1 cellular context compared by ENCODE assay signal in the genomic region with DNA sequence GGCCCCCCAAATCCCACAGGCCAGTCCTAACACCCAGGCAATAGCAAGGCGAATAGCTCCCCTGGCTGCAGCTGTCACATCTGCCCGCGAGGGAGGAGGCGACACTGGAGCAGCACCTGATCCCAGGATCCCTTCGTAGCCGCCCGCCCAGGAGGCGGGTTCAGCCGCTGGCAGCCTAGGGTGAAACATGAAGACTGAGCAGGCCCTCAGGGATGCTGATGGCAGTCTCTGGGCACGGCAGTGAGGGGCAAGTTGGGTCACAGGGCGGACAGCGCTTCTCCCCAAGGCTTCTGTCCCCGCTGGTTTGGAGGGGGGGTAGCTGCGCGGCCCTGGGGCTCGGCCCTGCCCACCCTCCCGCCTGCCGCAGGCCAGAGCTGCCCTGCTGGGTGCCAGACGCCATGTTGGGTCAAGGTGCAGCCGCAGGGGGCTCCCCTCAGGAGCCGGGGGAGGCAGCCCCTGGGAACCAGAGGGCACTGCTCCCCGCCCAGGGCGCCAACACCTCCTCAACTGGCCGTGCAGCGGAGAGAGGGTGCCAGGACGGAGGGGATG.
TF ChIP-seq lines count a peak whose summit lies in the region.

No MANE protein-coding gene starts in this region.

TF ChIP-seq in HepG2, 621 proteins besides CTCF, POLR2A, EP300 and RAD21 (continued from another document and continues in another):
- TF ChIP-seq GABPA (IDR thresholded peaks at IDR 0.05; ENCODE audit: low read depth, low read length) (no peak), GABPA (CRISPR knock-in tag; IDR thresholded peaks at IDR 0.05; ENCODE audit: low read depth) (no peak), HNF4G (IDR thresholded peaks at IDR 0.05; ENCODE audit: borderline replicate concordance, low read depth, low read length) (peak; percentile 10; the same call in 1 of the 2 replicates), HNF4G (CRISPR knock-in tag; IDR thresholded peaks at IDR 0.05; ENCODE audit: borderline replicate concordance, low read depth) (no peak; the same call in 1 of the 2 replicates), TEAD3 (CRISPR knock-in tag; optimal IDR thresholded peaks at IDR 0.05; ENCODE audit: borderline replicate concordance) (no peak), NR2C2 (CRISPR knock-in tag; IDR thresholded peaks at IDR 0.05; ENCODE audit: borderline replicate concordance) (0 out of 2 replicates have a peak, but pooled peaks have one; percentile 15), NFYB (CRISPR knock-in tag; IDR thresholded peaks at IDR 0.05) (no peak), SALL1 (CRISPR knock-in tag; IDR thresholded peaks at IDR 0.05) (peak; percentile 21; the same call in 1 of the 2 replicates), NFE2 (CRISPR knock-in tag; IDR thresholded peaks at IDR 0.05) (no peak), PITX1 (CRISPR knock-in tag; IDR thresholded peaks at IDR 0.05) (peak; percentile 15; the same call in 1 of the 2 replicates), GABPB1 (CRISPR knock-in tag; IDR thresholded peaks at IDR 0.05) (peak; percentile 24; the same call in 1 of the 2 replicates), RBFOX2 (IDR thresholded peaks at IDR 0.05; ENCODE audit: low read depth, low read length) (peak; percentile 81), KAT7 (CRISPR knock-in tag; IDR thresholded peaks at IDR 0.05; ENCODE audit: borderline replicate concordance) (no peak), ZNF724P (CRISPR knock-in tag; IDR thresholded peaks at IDR 0.05; ENCODE audit: borderline replicate concordance) (no peak), MED8 (CRISPR knock-in tag; IDR thresholded peaks at IDR 0.05; ENCODE audit: insufficient replicate concordance) (peak; percentile 27), SMAD1 (CRISPR knock-in tag; IDR thresholded peaks at IDR 0.05; ENCODE audit: borderline replicate concordance, low read depth) (no peak), MIER2 (CRISPR knock-in tag; IDR thresholded peaks at IDR 0.05) (0 out of 2 replicates have a peak, but pooled peaks have one; percentile 14), ZNF598 (CRISPR knock-in tag; IDR thresholded peaks at IDR 0.05; ENCODE audit: borderline replicate concordance) (no peak), POLR2AphosphoS2 (IDR thresholded peaks at IDR 0.05; ENCODE audit: low read depth, low read length) (no peak), ZNF256 (CRISPR knock-in tag; conservative IDR thresholded peaks at IDR 0.05) (no peak), ZNF496 (CRISPR knock-in tag; IDR thresholded peaks at IDR 0.05; ENCODE audit: insufficient replicate concordance) (no peak), IKZF4 (CRISPR knock-in tag; IDR thresholded peaks at IDR 0.05; ENCODE audit: borderline replicate concordance, low read depth, not compliant biosample characterization) (no peak), KLF16 (CRISPR knock-in tag; IDR thresholded peaks at IDR 0.05) (0 out of 4 replicates have a peak, but pooled peaks of 1 of the 2 experiments have one; percentile 20), HNF4A (CRISPR knock-in tag; IDR thresholded peaks at IDR 0.05) (peak; percentile 43; the same call in 1 of the 2 replicates), SP5 (CRISPR knock-in tag; IDR thresholded peaks at IDR 0.05; ENCODE audit: borderline replicate concordance, low read depth) (no peak), ZNF44 (CRISPR knock-in tag; IDR thresholded peaks at IDR 0.05) (0 out of 2 replicates have a peak, but pooled peaks have one; percentile 50)
- TF ChIP-seq, protein P1, sequence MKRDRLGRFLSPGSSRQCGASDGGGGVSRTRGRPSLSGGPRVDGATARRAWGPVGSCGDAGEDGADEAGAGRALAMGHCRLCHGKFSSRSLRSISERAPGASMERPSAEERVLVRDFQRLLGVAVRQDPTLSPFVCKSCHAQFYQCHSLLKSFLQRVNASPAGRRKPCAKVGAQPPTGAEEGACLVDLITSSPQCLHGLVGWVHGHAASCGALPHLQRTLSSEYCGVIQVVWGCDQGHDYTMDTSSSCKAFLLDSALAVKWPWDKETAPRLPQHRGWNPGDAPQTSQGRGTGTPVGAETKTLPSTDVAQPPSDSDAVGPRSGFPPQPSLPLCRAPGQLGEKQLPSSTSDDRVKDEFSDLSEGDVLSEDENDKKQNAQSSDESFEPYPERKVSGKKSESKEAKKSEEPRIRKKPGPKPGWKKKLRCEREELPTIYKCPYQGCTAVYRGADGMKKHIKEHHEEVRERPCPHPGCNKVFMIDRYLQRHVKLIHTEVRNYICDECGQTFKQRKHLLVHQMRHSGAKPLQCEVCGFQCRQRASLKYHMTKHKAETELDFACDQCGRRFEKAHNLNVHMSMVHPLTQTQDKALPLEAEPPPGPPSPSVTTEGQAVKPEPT (CRISPR knock-in tag; IDR thresholded peaks at IDR 0.05; ENCODE audit: low read depth) = 0 out of 2 replicates have a peak, but pooled peaks have one; percentile 20
- TF ChIP-seq, protein P2, sequence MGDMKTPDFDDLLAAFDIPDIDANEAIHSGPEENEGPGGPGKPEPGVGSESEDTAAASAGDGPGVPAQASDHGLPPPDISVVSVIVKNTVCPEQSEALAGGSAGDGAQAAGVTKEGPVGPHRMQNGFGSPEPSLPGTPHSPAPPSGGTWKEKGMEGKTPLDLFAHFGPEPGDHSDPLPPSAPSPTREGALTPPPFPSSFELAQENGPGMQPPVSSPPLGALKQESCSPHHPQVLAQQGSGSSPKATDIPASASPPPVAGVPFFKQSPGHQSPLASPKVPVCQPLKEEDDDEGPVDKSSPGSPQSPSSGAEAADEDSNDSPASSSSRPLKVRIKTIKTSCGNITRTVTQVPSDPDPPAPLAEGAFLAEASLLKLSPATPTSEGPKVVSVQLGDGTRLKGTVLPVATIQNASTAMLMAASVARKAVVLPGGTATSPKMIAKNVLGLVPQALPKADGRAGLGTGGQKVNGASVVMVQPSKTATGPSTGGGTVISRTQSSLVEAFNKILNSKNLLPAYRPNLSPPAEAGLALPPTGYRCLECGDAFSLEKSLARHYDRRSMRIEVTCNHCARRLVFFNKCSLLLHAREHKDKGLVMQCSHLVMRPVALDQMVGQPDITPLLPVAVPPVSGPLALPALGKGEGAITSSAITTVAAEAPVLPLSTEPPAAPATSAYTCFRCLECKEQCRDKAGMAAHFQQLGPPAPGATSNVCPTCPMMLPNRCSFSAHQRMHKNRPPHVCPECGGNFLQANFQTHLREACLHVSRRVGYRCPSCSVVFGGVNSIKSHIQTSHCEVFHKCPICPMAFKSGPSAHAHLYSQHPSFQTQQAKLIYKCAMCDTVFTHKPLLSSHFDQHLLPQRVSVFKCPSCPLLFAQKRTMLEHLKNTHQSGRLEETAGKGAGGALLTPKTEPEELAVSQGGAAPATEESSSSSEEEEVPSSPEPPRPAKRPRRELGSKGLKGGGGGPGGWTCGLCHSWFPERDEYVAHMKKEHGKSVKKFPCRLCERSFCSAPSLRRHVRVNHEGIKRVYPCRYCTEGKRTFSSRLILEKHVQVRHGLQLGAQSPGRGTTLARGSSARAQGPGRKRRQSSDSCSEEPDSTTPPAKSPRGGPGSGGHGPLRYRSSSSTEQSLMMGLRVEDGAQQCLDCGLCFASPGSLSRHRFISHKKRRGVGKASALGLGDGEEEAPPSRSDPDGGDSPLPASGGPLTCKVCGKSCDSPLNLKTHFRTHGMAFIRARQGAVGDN (CRISPR knock-in tag; IDR thresholded peaks at IDR 0.05) = peak; percentile 67
- TF ChIP-seq, protein P3, sequence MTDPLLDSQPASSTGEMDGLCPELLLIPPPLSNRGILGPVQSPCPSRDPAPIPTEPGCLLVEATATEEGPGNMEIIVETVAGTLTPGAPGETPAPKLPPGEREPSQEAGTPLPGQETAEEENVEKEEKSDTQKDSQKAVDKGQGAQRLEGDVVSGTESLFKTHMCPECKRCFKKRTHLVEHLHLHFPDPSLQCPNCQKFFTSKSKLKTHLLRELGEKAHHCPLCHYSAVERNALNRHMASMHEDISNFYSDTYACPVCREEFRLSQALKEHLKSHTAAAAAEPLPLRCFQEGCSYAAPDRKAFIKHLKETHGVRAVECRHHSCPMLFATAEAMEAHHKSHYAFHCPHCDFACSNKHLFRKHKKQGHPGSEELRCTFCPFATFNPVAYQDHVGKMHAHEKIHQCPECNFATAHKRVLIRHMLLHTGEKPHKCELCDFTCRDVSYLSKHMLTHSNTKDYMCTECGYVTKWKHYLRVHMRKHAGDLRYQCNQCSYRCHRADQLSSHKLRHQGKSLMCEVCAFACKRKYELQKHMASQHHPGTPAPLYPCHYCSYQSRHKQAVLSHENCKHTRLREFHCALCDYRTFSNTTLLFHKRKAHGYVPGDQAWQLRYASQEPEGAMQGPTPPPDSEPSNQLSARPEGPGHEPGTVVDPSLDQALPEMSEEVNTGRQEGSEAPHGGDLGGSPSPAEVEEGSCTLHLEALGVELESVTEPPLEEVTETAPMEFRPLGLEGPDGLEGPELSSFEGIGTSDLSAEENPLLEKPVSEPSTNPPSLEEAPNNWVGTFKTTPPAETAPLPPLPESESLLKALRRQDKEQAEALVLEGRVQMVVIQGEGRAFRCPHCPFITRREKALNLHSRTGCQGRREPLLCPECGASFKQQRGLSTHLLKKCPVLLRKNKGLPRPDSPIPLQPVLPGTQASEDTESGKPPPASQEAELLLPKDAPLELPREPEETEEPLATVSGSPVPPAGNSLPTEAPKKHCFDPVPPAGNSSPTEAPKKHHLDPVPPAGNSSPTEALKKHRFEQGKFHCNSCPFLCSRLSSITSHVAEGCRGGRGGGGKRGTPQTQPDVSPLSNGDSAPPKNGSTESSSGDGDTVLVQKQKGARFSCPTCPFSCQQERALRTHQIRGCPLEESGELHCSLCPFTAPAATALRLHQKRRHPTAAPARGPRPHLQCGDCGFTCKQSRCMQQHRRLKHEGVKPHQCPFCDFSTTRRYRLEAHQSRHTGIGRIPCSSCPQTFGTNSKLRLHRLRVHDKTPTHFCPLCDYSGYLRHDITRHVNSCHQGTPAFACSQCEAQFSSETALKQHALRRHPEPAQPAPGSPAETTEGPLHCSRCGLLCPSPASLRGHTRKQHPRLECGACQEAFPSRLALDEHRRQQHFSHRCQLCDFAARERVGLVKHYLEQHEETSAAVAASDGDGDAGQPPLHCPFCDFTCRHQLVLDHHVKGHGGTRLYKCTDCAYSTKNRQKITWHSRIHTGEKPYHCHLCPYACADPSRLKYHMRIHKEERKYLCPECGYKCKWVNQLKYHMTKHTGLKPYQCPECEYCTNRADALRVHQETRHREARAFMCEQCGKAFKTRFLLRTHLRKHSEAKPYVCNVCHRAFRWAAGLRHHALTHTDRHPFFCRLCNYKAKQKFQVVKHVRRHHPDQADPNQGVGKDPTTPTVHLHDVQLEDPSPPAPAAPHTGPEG (CRISPR knock-in tag; IDR thresholded peaks at IDR 0.05) = peak; percentile 99
- TF ChIP-seq, protein P4, sequence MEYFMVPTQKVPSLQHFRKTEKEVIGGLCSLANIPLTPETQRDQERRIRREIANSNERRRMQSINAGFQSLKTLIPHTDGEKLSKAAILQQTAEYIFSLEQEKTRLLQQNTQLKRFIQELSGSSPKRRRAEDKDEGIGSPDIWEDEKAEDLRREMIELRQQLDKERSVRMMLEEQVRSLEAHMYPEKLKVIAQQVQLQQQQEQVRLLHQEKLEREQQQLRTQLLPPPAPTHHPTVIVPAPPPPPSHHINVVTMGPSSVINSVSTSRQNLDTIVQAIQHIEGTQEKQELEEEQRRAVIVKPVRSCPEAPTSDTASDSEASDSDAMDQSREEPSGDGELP (IDR thresholded peaks at IDR 0.05; ENCODE audit: borderline replicate concordance, low read depth) = peak; percentile 41; the same call in 1 of the 2 replicates
- TF ChIP-seq, protein P5, sequence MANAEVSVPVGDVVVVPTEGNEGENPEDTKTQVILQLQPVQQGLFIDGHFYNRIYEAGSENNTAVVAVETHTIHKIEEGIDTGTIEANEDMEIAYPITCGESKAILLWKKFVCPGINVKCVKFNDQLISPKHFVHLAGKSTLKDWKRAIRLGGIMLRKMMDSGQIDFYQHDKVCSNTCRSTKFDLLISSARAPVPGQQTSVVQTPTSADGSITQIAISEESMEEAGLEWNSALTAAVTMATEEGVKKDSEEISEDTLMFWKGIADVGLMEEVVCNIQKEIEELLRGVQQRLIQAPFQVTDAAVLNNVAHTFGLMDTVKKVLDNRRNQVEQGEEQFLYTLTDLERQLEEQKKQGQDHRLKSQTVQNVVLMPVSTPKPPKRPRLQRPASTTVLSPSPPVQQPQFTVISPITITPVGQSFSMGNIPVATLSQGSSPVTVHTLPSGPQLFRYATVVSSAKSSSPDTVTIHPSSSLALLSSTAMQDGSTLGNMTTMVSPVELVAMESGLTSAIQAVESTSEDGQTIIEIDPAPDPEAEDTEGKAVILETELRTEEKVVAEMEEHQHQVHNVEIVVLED (CRISPR knock-in tag; IDR thresholded peaks at IDR 0.05; ENCODE audit: borderline replicate concordance) = 0 out of 2 replicates have a peak, but pooled peaks have one; percentile 24
- TF ChIP-seq, protein P6, sequence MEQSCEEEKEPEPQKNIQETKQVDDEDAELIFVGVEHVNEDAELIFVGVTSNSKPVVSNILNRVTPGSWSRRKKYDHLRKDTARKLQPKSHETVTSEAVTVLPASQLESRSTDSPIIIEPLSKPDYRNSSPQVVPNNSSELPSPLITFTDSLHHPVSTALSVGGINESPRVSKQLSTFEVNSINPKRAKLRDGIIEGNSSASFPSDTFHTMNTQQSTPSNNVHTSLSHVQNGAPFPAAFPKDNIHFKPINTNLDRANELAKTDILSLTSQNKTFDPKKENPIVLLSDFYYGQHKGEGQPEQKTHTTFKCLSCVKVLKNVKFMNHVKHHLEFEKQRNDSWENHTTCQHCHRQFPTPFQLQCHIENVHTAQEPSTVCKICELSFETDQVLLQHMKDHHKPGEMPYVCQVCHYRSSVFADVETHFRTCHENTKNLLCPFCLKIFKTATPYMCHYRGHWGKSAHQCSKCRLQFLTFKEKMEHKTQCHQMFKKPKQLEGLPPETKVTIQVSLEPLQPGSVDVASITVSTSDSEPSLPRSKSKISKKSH (CRISPR knock-in tag; IDR thresholded peaks at IDR 0.05; ENCODE audit: borderline replicate concordance) = peak; percentile 43; the same call in 1 of the 2 replicates
- TF ChIP-seq, protein P7, sequence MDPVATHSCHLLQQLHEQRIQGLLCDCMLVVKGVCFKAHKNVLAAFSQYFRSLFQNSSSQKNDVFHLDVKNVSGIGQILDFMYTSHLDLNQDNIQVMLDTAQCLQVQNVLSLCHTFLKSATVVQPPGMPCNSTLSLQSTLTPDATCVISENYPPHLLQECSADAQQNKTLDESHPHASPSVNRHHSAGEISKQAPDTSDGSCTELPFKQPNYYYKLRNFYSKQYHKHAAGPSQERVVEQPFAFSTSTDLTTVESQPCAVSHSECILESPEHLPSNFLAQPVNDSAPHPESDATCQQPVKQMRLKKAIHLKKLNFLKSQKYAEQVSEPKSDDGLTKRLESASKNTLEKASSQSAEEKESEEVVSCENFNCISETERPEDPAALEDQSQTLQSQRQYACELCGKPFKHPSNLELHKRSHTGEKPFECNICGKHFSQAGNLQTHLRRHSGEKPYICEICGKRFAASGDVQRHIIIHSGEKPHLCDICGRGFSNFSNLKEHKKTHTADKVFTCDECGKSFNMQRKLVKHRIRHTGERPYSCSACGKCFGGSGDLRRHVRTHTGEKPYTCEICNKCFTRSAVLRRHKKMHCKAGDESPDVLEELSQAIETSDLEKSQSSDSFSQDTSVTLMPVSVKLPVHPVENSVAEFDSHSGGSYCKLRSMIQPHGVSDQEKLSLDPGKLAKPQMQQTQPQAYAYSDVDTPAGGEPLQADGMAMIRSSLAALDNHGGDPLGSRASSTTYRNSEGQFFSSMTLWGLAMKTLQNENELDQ (CRISPR knock-in tag; IDR thresholded peaks at IDR 0.05; ENCODE audit: borderline replicate concordance) = no peak
